In the genomic region with DNA sequence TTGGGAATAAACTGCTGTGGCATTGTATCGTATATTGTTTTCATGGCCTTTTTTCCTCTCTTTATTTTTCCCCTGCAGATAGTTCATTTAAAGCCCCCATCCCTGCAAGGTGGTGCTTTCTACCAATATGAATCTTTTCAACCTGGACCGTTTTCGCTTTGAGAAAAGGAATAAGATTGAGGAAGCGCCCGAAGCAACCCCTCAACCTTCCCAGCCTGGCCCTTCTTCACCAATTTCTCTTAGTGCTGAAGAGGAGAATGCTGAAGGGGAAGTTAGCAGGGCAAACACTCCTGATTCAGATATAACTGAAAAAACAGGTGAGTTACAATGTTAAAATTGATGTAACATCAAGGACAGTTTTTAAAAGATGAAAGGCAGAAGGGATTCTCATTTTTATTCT, we compare ENCODE assay signal across 8 cellular contexts. TPM values are rescaled to one million over a fixed set of nuclear protein-coding genes. Genes with fewer than 3 reads are reported as not detected.
DNase-seq lines count a peak whose midpoint lies in the region; ATAC-seq and TF ChIP-seq lines count a peak whose summit lies in the region.

No MANE protein-coding gene starts in this region.

- peak overlapping the region; percentile 95 for H3K4me3 Mint-ChIP-seq in progenitor cell of endocrine pancreas (ENCODE audit: low read depth)

- H3K4me3 ChIP-seq in GM12865 (ENCODE audit: low read depth, low read length) (peak overlapping the region; percentile 77), PC-9 (peak overlapping the region; percentile 90), esophagus (ENCODE audit: low read depth in 1 of 2, low read length in 2 of 2) (peak overlapping the region; percentile 70 to 81)

- CTCF ChIA-PET in PC-9 (lab: Charles Lee): no interaction called here

- POLR2A ChIA-PET in PC-9 (lab: Charles Lee; ENCODE audit: unreplicated experiment): no interaction called here

- H3K9me2 ChIP-seq in PC-9 (ENCODE audit: insufficient read depth): no peaks in the 10 kb centered on the region

- TF ChIP-seq CTCF in GM12865 (IDR thresholded peaks at IDR 0.05; ENCODE audit: insufficient read depth, low read depth, low read length, missing control alignments) (no peak), PC-9 (conservative IDR thresholded peaks at IDR 0.05) (no peak), progenitor cell of endocrine pancreas (IDR thresholded peaks at IDR 0.05; ENCODE audit: unreplicated experiment) (no peak)

- H3K36me3 ChIP-seq in PC-9 (ENCODE audit: low read depth) (peaks cover 3% of the 10 kb centered on the region; the same call in 1 of the 2 replicates), esophagus (ENCODE audit: control insufficient read depth in 2 of 2, insufficient read depth in 2 of 2, low read length in 1 of 2) (peaks cover 0 to 2% of the 10 kb centered on the region in 2 donors)

- no peaks in the 10 kb centered on the region for H3K27me3 Mint-ChIP-seq in progenitor cell of endocrine pancreas

- H3K9me3 Mint-ChIP-seq in progenitor cell of endocrine pancreas (ENCODE audit: low read depth): no peaks in the 10 kb centered on the region

- H3K9me3 ChIP-seq in PC-9 (ENCODE audit: insufficient read depth, low read depth): no peaks in the 10 kb centered on the region
- H3K9me3 ChIP-seq in esophagus (ENCODE audit: control insufficient read depth in 2 of 2, insufficient read depth in 1 of 2, low read depth in 1 of 2, low read length in 1 of 2): no peaks in the 10 kb centered on the region

- H3K27me3 ChIP-seq in PC-9 (ENCODE audit: insufficient read depth, low read depth) (no peaks in the 10 kb centered on the region), esophagus (ENCODE audit: control insufficient read depth in 1 of 2, insufficient read depth in 2 of 2, low read length in 2 of 2) (no peaks in the 10 kb centered on the region)

- H3K79me2 ChIP-seq in PC-9 (ENCODE audit: low read depth): peaks cover 27% of the 10 kb centered on the region

- H3K4me1 Mint-ChIP-seq in progenitor cell of endocrine pancreas (ENCODE audit: low read depth): peaks cover 19% of the 10 kb centered on the region

- ATAC-seq in GM21529 (IDR thresholded peaks at IDR 0.05; ENCODE audit: unreplicated experiment) (no peak), HG02571 (IDR thresholded peaks at IDR 0.05; ENCODE audit: unreplicated experiment) (no peak)

- BruUV-seq in PC-9 (replicated peaks; lab: Mats Ljungman, UMichigan): TSS peak; percentile 62

- no peak for DNase-seq in GM12865 (ENCODE audit: low read depth)
- DNase-seq in PC-9: no peak
- no peak for DNase-seq in progenitor cell of endocrine pancreas (ENCODE audit: low spot score, unreplicated experiment)
- no peak for DNase-seq in cerebellum (ENCODE audit: low spot score)
- DNase-seq in cerebellar nuclear complex (lab: John Stamatoyannopoulos, UW): no peak

- no peaks in the 10 kb centered on the region for H4K20me1 ChIP-seq in PC-9 (ENCODE audit: insufficient read depth)

- peak overlapping the region; percentile 100 for H3K27ac Mint-ChIP-seq in progenitor cell of endocrine pancreas

- H3K4me1 ChIP-seq in PC-9 (replicated peaks; ENCODE audit: insufficient read depth): peaks cover 17% of the 10 kb centered on the region; the same call in 1 of the 2 replicates
- no peaks in the 10 kb centered on the region for H3K4me1 ChIP-seq in esophagus (ENCODE audit: control insufficient read depth in 2 of 2, insufficient read depth in 2 of 2, low read length in 1 of 2)

- H3K4me2 ChIP-seq in PC-9: peak overlapping the region; percentile 92

- whole genome bisulfite sequencing in esophagus, 2 donors: 10 to 12% methylated on average over 5 of the region's 5 CpGs

- H3K27ac ChIP-seq in PC-9 (peak overlapping the region; percentile 82), esophagus (ENCODE audit: low read depth in 2 of 2, low read length in 1 of 2) (peak overlapping the region; percentile 73 to 91)

- peak overlapping the region; percentile 96 for H2AFZ ChIP-seq in PC-9

- peaks cover 19% of the 10 kb centered on the region for H3K36me3 Mint-ChIP-seq in progenitor cell of endocrine pancreas (ENCODE audit: insufficient read depth)

- H3F3A ChIP-seq in PC-9 (ENCODE audit: insufficient read depth, low read depth): no peaks in the 10 kb centered on the region

- intact Hi-C loops in PC-9 (cut with micrococcal nuclease; ENCODE audit: unreplicated experiment): no loop called here

RNA-seq across cellular contexts. Expression of gene SMARCAD1, which starts 0.6 kb away (rescaled TPM):
- 14.0 and 17.1 TPM in 2 replicates for total RNA-seq in PC-9 (2021)
- 1 to 10 TPM; 7.2 to 8.5 TPM for polyA plus RNA-seq in esophagus
- total RNA-seq in progenitor cell of endocrine pancreas: 74.9 and 75.1 TPM in 2 replicates
- total RNA-seq in cerebellum: 91.5 TPM
